1 cellular context compared by ENCODE assay signal in the genomic region with DNA sequence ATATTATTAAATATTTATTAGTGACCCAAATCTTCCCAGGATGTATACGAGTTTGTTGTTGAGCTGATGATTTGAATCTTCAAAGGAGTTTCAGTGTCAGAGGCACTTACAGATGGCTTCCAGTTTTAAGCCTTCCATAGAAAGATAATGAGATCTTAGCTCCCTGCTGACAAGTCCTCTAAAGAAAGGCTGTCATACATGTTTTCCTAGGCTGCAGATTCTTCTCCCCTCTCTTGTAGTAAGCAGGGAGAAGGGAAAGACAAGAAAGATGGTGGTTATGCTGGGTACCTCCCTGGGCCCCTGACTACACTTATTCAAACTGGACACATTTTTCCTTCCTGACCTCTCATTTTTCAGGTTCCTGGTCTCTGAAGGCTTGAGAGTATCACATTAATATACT.
TF ChIP-seq lines count a peak whose summit lies in the region.

No MANE protein-coding gene starts in this region.

TF ChIP-seq in H1, 55 proteins besides CTCF, POLR2A, EP300 and RAD21:
- TF ChIP-seq USF2 (IDR thresholded peaks at IDR 0.05; ENCODE audit: low read length) (no peak), SRF (IDR thresholded peaks at IDR 0.05; ENCODE audit: low read depth, low read length) (no peak), RNF2 (IDR thresholded peaks at IDR 0.05; ENCODE audit: borderline replicate concordance, low read depth, low read length, missing control alignments, poor library complexity, severe bottlenecking) (no peak), HDAC2 (IDR thresholded peaks at IDR 0.05; ENCODE audit: borderline replicate concordance in 1 of 2, low read depth in 2 of 2, low read length in 2 of 2) (no peak), BACH1 (IDR thresholded peaks at IDR 0.05; ENCODE audit: low read length) (no peak), SP4 (IDR thresholded peaks at IDR 0.05; ENCODE audit: low read length) (no peak), SUZ12 (IDR thresholded peaks at IDR 0.05; ENCODE audit: low read length) (no peak), RXRA (IDR thresholded peaks at IDR 0.05; ENCODE audit: insufficient read depth, low read depth, low read length) (no peak), GABPA (IDR thresholded peaks at IDR 0.05; ENCODE audit: borderline replicate concordance, insufficient read depth, low read length) (no peak), YY1 (IDR thresholded peaks at IDR 0.05; ENCODE audit: low read depth, low read length) (no peak), RBBP5 (IDR thresholded peaks at IDR 0.05; ENCODE audit: borderline replicate concordance, low read depth, low read length) (no peak), PHF8 (conservative IDR thresholded peaks at IDR 0.05; ENCODE audit: low read depth, low read length) (no peak), TCF12 (IDR thresholded peaks at IDR 0.05; ENCODE audit: low read depth, low read length) (no peak)
